In the genomic region with DNA sequence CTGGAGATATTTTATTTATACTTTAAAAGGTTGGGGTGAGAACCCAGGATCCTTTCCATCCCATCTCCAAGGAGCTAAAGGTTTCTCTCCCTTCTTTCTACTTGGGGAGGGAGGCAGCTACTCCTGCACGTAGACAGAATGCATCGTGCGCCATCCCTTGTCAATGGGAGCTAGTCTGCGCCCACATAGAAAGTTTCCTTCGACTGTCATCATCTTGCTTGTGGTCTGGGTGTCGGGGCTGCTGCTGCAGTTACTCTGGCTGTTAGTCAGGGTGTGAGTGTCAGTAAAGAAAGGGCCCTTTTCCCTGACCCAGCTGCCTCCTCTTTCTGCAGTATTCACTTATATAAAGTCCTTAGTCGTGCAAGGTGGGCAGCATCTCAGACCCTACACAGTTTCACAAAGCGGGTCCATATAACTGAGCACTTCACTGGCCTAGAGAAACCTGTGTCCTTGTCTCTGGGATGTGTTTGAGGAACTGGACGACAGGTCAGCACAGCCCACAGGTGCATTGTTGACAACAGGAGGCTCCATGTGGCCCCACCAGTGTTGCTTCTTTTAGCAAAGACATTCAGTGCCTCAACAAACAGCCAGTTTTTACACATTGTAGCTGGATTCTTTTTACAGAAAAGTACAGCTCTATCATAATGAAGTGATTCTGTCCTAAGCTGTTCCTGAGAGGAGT, we compare ENCODE assay signal across 29 cellular contexts.
"Had no signal": no experiment of that assay in that cellular context is flagged by ENCODE, and none has a peak within 500 bp of the region (broad histone marks: within the 10 kb centered on the region; RNA-seq: fewer than 3 reads in every experiment).

No MANE protein-coding gene starts in this region.

- H3K4me1 Mint-ChIP-seq: immature natural killer cell; mesothelial cell of epicardium; nephron progenitor cell; stimulated activated memory B cell treated with anti-CD40 and anti-IgM and Interleukin-4, amounts not matched to agents 10 μg/mL and 1 μg/mL and 100 μg/mL, for 72 hours had no signal

- H3K4me1 ChIP-seq: esophagus squamous epithelium, spleen, testis, upper lobe of left lung, uterus had no signal

- DNase-seq: effector memory CD8-positive, alpha-beta T cell; erythroblast; esophagus squamous epithelium; foreskin melanocyte; glutamatergic neuron; heart right ventricle; hypothalamus; immature natural killer cell; islet precursor cell; kidney glomerular epithelial cell; mesenchymal stem cell; naive thymus-derived CD4-positive, alpha-beta T cell; nephron progenitor cell; nucleus accumbens; posterior cingulate gyrus; psoas muscle; right cardiac atrium; spleen; stimulated activated CD4-positive, alpha-beta T cell treated with anti-CD3 and anti-CD28 coated beads, Interleukin-4, amount 100 ng/mL, for 4 hours; stimulated activated naive CD8-positive, alpha-beta T cell treated with anti-CD3 and anti-CD28 coated beads, Interleukin-15, Interleukin-2, amounts not matched to agents 100 U/mL and 50 U/mL, for 24 hours; substantia nigra; testis; tibial artery; upper lobe of left lung; uterus had no signal

- H3K4me3 Mint-ChIP-seq: effector memory CD8-positive, alpha-beta T cell; immature natural killer cell; mesothelial cell of epicardium; naive thymus-derived CD4-positive, alpha-beta T cell; nephron progenitor cell; stimulated activated memory B cell treated with anti-CD40 and anti-IgM and Interleukin-4, amounts not matched to agents 10 μg/mL and 1 μg/mL and 100 μg/mL, for 72 hours had no signal

- ATAC-seq: effector memory CD8-positive, alpha-beta T cell; heart right ventricle; naive thymus-derived CD4-positive, alpha-beta T cell; psoas muscle; right cardiac atrium; stimulated activated memory B cell treated with anti-CD40 and anti-IgM and Interleukin-4, amounts not matched to agents 10 μg/mL and 1 μg/mL and 100 μg/mL, for 72 hours; stimulated activated naive CD8-positive, alpha-beta T cell treated with anti-CD3 and anti-CD28 coated beads, Interleukin-15, Interleukin-2, amounts not matched to agents 100 U/mL and 50 U/mL, for 24 hours had no signal

- H3K4me3 ChIP-seq: coronary artery, esophagus squamous epithelium, heart right ventricle, psoas muscle, skin epidermis, spleen, testis, tibial artery, upper lobe of left lung, uterus had no signal

- H3K9me3 ChIP-seq: esophagus squamous epithelium, heart right ventricle, psoas muscle, spleen, testis, tibial artery, upper lobe of left lung, uterus had no signal

- H3K27ac ChIP-seq: coronary artery, esophagus squamous epithelium, heart right ventricle, psoas muscle, skin epidermis, spleen, testis, tibial artery, upper lobe of left lung, uterus had no signal

- H3K9me3 Mint-ChIP-seq: effector memory CD8-positive, alpha-beta T cell; immature natural killer cell; mesothelial cell of epicardium; stimulated activated memory B cell treated with anti-CD40 and anti-IgM and Interleukin-4, amounts not matched to agents 10 μg/mL and 1 μg/mL and 100 μg/mL, for 72 hours had no signal

- H3K27me3 ChIP-seq: esophagus squamous epithelium, heart right ventricle, testis, tibial artery, upper lobe of left lung, uterus had no signal

- H3K36me3 ChIP-seq: heart right ventricle, spleen, tibial artery, upper lobe of left lung, uterus had no signal

- H3K27ac Mint-ChIP-seq: effector memory CD8-positive, alpha-beta T cell; immature natural killer cell; mesothelial cell of epicardium; naive thymus-derived CD4-positive, alpha-beta T cell; nephron progenitor cell; stimulated activated memory B cell treated with anti-CD40 and anti-IgM and Interleukin-4, amounts not matched to agents 10 μg/mL and 1 μg/mL and 100 μg/mL, for 72 hours had no signal

- H3K36me3 Mint-ChIP-seq: immature natural killer cell; mesothelial cell of epicardium; stimulated activated memory B cell treated with anti-CD40 and anti-IgM and Interleukin-4, amounts not matched to agents 10 μg/mL and 1 μg/mL and 100 μg/mL, for 72 hours had no signal
